9 cellular contexts compared by ENCODE assay signal in the genomic region with DNA sequence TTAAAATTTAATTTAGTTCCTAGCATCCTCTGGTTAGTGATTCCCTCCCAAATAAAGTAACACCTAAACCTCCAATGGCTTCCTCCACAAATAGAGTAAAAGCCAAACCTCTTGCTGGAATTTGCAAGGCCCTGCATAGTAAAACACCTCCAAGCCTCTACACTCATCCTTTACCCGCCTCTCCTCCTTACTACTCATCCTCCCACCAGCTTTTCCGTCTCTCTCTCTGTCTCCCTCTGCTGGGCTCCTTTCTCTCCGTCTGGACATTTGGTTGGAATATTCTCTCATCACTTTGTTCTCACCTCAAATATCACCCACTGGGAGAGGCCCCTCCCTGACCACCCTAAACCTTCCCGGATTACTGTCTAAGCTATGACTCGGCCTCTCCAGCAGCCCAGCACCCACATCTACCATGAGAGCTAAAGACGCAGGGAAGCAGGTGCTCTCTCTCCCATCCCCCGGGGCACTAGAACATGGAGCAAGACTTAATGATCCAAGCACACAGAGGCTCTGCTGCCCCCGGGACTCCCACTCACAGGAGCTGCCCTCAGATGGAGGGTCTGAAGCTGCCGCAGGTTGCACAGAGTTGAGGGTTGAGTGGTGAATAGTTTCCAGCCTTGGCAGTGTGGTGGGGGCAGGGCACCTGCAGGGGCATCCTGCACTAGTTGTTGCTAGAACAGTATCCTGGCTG.
DNase-seq lines count a peak whose midpoint lies in the region; ATAC-seq and TF ChIP-seq lines count a peak whose summit lies in the region.
"Had no signal": no experiment of that assay in that cellular context is flagged by ENCODE, and none has a peak within 500 bp of the region (broad histone marks: within the 10 kb centered on the region; RNA-seq: fewer than 3 reads in every experiment).

No MANE protein-coding gene starts in this region.

- H2BK120ac ChIP-seq in mesendoderm (ENCODE audit: low read depth, low read length), result no peak overlapping the region

- H3K4me3 ChIP-seq in NB4 (ENCODE audit: low read depth, low read length), result no peak overlapping the region
- no peak overlapping the region for H3K4me3 ChIP-seq in body of pancreas
- H3K4me3 ChIP-seq in mesendoderm (ENCODE audit: low read length), result no peak overlapping the region
- H3K4me3 ChIP-seq: gastroesophageal sphincter had no signal

- no peak overlapping the region for H3K18ac ChIP-seq in mesendoderm (ENCODE audit: low read length)

- TF ChIP-seq POLR2A in NB4 (IDR thresholded peaks at IDR 0.05; ENCODE audit: extremely low read depth, insufficient read length) (no peak), body of pancreas (IDR thresholded peaks at IDR 0.05) (no peak)

- H3K4me1 ChIP-seq in body of pancreas (no peaks in the 10 kb centered on the region), mesendoderm (ENCODE audit: control insufficient read depth, low read depth, low read length) (no peaks in the 10 kb centered on the region)
- H3K4me1 ChIP-seq: gastroesophageal sphincter had no signal

- H3K4me2 ChIP-seq in mesendoderm (ENCODE audit: low read length), result no peak overlapping the region

- H3K27ac ChIP-seq in body of pancreas (no peak overlapping the region), mesendoderm (ENCODE audit: low read depth, low read length) (no peak overlapping the region)
- H3K27ac ChIP-seq: gastroesophageal sphincter had no signal

- no peaks in the 10 kb centered on the region for H3K79me1 ChIP-seq in mesendoderm (ENCODE audit: low read length)

- TF ChIP-seq CTCF in NB4 (IDR thresholded peaks at IDR 0.05; ENCODE audit: low read depth, low read length) (peak; percentile 41), body of pancreas (IDR thresholded peaks at IDR 0.05) (peak in 4 of 7 experiments; percentile 12 to 23 (median 16))

- H3K4ac ChIP-seq in mesendoderm (ENCODE audit: low read depth, low read length), result no peak overlapping the region

- no peak overlapping the region for H3K9ac ChIP-seq in mesendoderm (ENCODE audit: low read length)

- H4K5ac ChIP-seq in mesendoderm (ENCODE audit: low read length), result no peak overlapping the region

- H2AK5ac ChIP-seq in mesendoderm (ENCODE audit: low read length), result no peak overlapping the region

- H2BK15ac ChIP-seq in mesendoderm (replicated peaks; ENCODE audit: low read depth), result no peak overlapping the region

- H3K36me3 ChIP-seq in body of pancreas (replicated peaks in 1 of 2; ENCODE audit: insufficient read depth in 1 of 2, low read depth in 2 of 2) (no peaks in the 10 kb centered on the region), mesendoderm (ENCODE audit: control insufficient read depth, insufficient read depth, low read length) (no peaks in the 10 kb centered on the region)
- H3K36me3 ChIP-seq: gastroesophageal sphincter had no signal

- intact Hi-C loops in body of pancreas (cut with DNase I), result no loop called here
- intact Hi-C loops in left cardiac atrium (cut with DNase I), result no loop called here

- no peak overlapping the region for H3K56ac ChIP-seq in mesendoderm (ENCODE audit: low read length)

- H4K8ac ChIP-seq in mesendoderm (ENCODE audit: low read depth, low read length), result no peak overlapping the region

- DNase-seq in ELR (ENCODE audit: low read depth) (peak; percentile 40), NB4 (ENCODE audit: low read depth) (peak; percentile 16), body of pancreas (peak in 1 of 4 donors; percentile 10), mesendoderm (peak; percentile 63), mucosa of gallbladder (ENCODE audit: low spot score) (no peak), left cardiac atrium (no peak)
- DNase-seq: Karpas-422 had no signal

- no peaks in the 10 kb centered on the region for H3K9me3 ChIP-seq in body of pancreas
- H3K9me3 ChIP-seq: gastroesophageal sphincter had no signal

- H3K79me2 ChIP-seq in mesendoderm (ENCODE audit: control insufficient read depth, insufficient read depth, low read length), result no peaks in the 10 kb centered on the region

- WGBS in body of pancreas, 2 donors, result 59 to 70% methylated on average over 9 of the region's 9 CpGs
- WGBS in mesendoderm (ENCODE audit: extremely low coverage, insufficient coverage, low lambda C conversion rate), result no CpG with 5 or more reads among the region's 9 CpGs

- H3K27me3 ChIP-seq in body of pancreas, result no peaks in the 10 kb centered on the region
- no peaks in the 10 kb centered on the region for H3K27me3 ChIP-seq in mesendoderm (ENCODE audit: insufficient read depth, low read length, poor library complexity)
- H3K27me3 ChIP-seq: gastroesophageal sphincter had no signal

- ATAC-seq in body of pancreas (no peak), HG03457 (IDR thresholded peaks at IDR 0.05; ENCODE audit: unreplicated experiment) (no peak), left cardiac atrium (no peak)
- ATAC-seq: gastroesophageal sphincter had no signal

- H2BK5ac ChIP-seq in mesendoderm (ENCODE audit: low read length), result no peak overlapping the region

- no peak overlapping the region for H3K23ac ChIP-seq in mesendoderm (ENCODE audit: low read length)

Comparison
In these comparisons a context has a peak if more than half of its experiments do, and no peak if none do; other contexts are left out.
1. DNase-seq: peak in ELR (single experiment), NB4 (single experiment) and mesendoderm (single experiment); none in mucosa of gallbladder (single experiment) and left cardiac atrium (single experiment).